Comparison of ENCODE assay signal across 1 cellular context in the genomic region with DNA sequence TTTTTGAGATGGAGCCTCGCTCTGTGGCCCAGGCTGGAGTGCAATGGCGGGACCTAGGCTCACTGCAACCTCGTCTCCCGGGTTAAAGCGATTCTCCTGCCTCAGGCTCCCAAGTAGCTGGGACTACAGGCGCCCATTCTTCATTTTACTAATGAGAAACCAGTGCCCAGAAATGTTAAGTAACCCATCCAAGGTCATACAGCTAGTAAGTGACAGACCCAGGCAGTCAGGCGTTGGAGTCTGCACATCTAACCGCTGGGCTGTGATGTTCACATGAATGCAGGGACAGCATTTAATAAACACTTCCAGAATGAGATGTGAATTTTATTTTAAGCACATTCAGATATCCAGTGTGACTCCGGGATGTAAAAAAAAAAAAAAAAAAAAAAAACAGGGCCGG.
TF ChIP-seq lines count a peak whose summit lies in the region.

No MANE protein-coding gene starts in this region.

TF ChIP-seq in IMR-90, 13 proteins besides CTCF, POLR2A, EP300 and RAD21:
- TF ChIP-seq RCOR1 (IDR thresholded peaks at IDR 0.05; ENCODE audit: insufficient replicate concordance, low read length) (no peak), FOS (IDR thresholded peaks at IDR 0.05; ENCODE audit: low read depth, low read length) (no peak), RFX5 (IDR thresholded peaks at IDR 0.05; ENCODE audit: low read depth, low read length) (no peak), NFE2L2 (IDR thresholded peaks at IDR 0.05; ENCODE audit: low read depth, low read length) (no peak), SMC3 (IDR thresholded peaks at IDR 0.05; ENCODE audit: low read depth, low read length) (no peak), CHD1 (IDR thresholded peaks at IDR 0.05; ENCODE audit: low read depth, low read length) (no peak), MAFK (IDR thresholded peaks at IDR 0.05; ENCODE audit: low read depth, low read length) (no peak)
- TF ChIP-seq, protein P1, sequence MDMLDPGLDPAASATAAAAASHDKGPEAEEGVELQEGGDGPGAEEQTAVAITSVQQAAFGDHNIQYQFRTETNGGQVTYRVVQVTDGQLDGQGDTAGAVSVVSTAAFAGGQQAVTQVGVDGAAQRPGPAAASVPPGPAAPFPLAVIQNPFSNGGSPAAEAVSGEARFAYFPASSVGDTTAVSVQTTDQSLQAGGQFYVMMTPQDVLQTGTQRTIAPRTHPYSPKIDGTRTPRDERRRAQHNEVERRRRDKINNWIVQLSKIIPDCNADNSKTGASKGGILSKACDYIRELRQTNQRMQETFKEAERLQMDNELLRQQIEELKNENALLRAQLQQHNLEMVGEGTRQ (IDR thresholded peaks at IDR 0.05; ENCODE audit: low read depth, low read length): no peak
